ENCODE assay signal across 8 cellular contexts in the genomic region with DNA sequence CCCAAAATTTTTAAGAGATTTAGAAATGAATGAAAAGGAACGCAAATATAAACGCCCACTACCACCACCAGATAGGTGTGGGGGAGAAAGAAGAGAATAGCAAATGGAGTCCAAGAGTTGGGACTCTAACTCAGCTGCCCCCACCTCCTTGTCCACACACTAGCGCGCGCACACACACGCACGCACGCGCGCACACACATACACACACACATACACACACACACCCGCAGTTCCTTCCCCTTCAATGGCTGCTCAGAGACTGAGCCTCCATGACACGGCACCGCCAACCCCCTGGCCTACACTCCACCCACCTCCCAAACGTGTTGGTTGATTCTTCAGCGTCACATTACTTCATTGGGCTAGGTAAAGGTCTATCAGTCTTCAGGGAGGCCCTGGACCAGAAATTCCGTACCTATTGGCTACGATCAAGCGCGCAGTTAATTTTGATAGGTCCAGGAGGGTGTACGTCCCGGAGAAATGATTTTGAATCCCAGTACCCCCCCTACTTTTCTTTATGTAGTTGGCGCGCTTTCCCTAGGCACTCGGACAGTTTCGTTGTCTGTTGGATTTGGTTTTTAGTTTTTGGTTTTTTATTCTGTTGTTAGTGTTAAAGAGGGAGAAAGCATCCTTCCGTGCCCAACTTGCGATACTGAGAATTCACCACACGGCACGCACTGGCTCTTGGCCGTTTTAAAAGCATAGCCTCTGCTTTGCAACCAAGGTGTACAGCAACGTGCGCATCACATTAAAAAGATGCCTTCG. TPM values are rescaled to one million over a fixed set of nuclear protein-coding genes. Genes with fewer than 3 reads are reported as not detected.
A peak's percentile ranks its signal among the peaks of the same experiment; 100 is the strongest.
DNase-seq lines count a peak whose midpoint lies in the region; ATAC-seq and TF ChIP-seq lines count a peak whose summit lies in the region.

A gene (minus strand): TSS at position 261 of the 762 bp plus-strand sequence. CDS start 326 bp downstream, outside the sequence.

- H3K36me3 ChIP-seq in liver (ENCODE audit: control insufficient read depth in 4 of 4, insufficient read depth in 3 of 4, low read depth in 1 of 4, low read length in 3 of 4): no peaks in the 10 kb centered on the region

- H3K27ac Mint-ChIP-seq in CD4-positive, alpha-beta T cell: no peak within 1 kb of the TSS
- no peak within 1 kb of the TSS for H3K27ac Mint-ChIP-seq in activated CD4-positive, alpha-beta memory T cell treated with anti-CD3 and anti-CD28 coated beads for 36 hours

- no peaks in the 10 kb centered on the region for H3K27me3 Mint-ChIP-seq in CD4-positive, alpha-beta T cell
- H3K27me3 Mint-ChIP-seq in activated CD4-positive, alpha-beta memory T cell treated with anti-CD3 and anti-CD28 coated beads for 36 hours: no peaks in the 10 kb centered on the region

- no peaks in the 10 kb centered on the region for H3K9me3 Mint-ChIP-seq in CD4-positive, alpha-beta T cell
- no peaks in the 10 kb centered on the region for H3K9me3 Mint-ChIP-seq in activated CD4-positive, alpha-beta memory T cell treated with anti-CD3 and anti-CD28 coated beads for 36 hours

- DNase-seq in CD4-positive, alpha-beta T cell: peak; percentile 89 to 96 (median 90)
- DNase-seq in HK-2 (ENCODE audit: unreplicated experiment): peak; percentile 94
- peak; percentile 100 for DNase-seq in NCI-H82 treated with DMSO at 0.1 percent for 48 hours (lab: John Stamatoyannopoulos, UW; ENCODE audit: unreplicated experiment)
- peak; percentile 97 for DNase-seq in activated CD4-positive, alpha-beta memory T cell treated with anti-CD3 and anti-CD28 coated beads for 36 hours
- DNase-seq in dorsolateral prefrontal cortex: peak; percentile 69 to 97 (median 94)
- peak; percentile 94 for DNase-seq in stimulated activated CD4-positive, alpha-beta T cell treated with anti-CD3 and anti-CD28 coated beads, Interleukin-4, amount 100 ng/mL, for 24 hours

- CTCF ChIA-PET in CD4-positive, alpha-beta T cell (lab: Charles Lee): interaction anchor here (1.2 kb wide), 1 partner anchor 164 kb away, joined by 4 read pairs; no protein-coding TSS in a partner anchor
- CTCF ChIA-PET in activated CD4-positive, alpha-beta memory T cell treated with anti-CD3 and anti-CD28 coated beads for 36 hours (lab: Charles Lee): interaction anchor here (1.0 to 1.5 kb wide), 3 partner anchors 13 to 20 kb away, joined by 4 to 6 read pairs (median 4); no protein-coding TSS in a partner anchor

- peak; percentile 89 for ATAC-seq in CD4-positive, alpha-beta T cell (ENCODE audit: poor library complexity)
- ATAC-seq in GM19452 (IDR thresholded peaks at IDR 0.05; ENCODE audit: unreplicated experiment): peak; percentile 76

- intact Hi-C loops in CD4-positive, alpha-beta T cell (cut with DNase I, micrococcal nuclease): loop anchor here (1.0 to 5.0 kb wide), 3 partner anchors 32 to 126 kb away; a partner anchor contains a TSS
- intact Hi-C loops in activated CD4-positive, alpha-beta memory T cell treated with anti-CD3 and anti-CD28 coated beads for 36 hours (cut with micrococcal nuclease): loop anchor here (1.0 to 10.0 kb wide), 6 partner anchors 46 to 739 kb away; a partner anchor contains a TSS
- intact Hi-C loops in dorsolateral prefrontal cortex (cut with DNase I): loop anchor here in 1 of 2 donors (1.0 to 10.0 kb wide), 2 partner anchors 23 to 49 kb away; a partner anchor contains a TSS

- no peaks in the 10 kb centered on the region for H3K9me3 ChIP-seq in CD4-positive, alpha-beta T cell (ENCODE audit: control insufficient read depth, low read length)
- H3K9me3 ChIP-seq in liver (ENCODE audit: control insufficient read depth in 4 of 4, low read length in 3 of 4): no peaks in the 10 kb centered on the region

- H3K4me1 ChIP-seq in liver (ENCODE audit: control insufficient read depth in 4 of 4, insufficient read depth in 4 of 4, low read length in 3 of 4): peaks cover 1 to 20% (median 6%) of the 10 kb centered on the region in 4 donors

- peak; percentile 19 to 28 for TF ChIP-seq RAD21 in liver (IDR thresholded peaks at IDR 0.05)

- no peaks in the 10 kb centered on the region for H3K27me3 ChIP-seq in CD4-positive, alpha-beta T cell (ENCODE audit: control insufficient read depth, insufficient read depth, low read length)
- H3K27me3 ChIP-seq in dorsolateral prefrontal cortex (no peaks in the 10 kb centered on the region), liver (ENCODE audit: control insufficient read depth in 4 of 4, insufficient read depth in 4 of 4, low read length in 3 of 4) (no peaks in the 10 kb centered on the region)

- POLR2A ChIA-PET in CD4-positive, alpha-beta T cell (lab: Charles Lee): interaction anchor here (0.6 to 6.6 kb wide), 21 partner anchors 16 to 930 kb away, joined by 3 to 44 read pairs (median 3); a partner anchor contains a TSS
- POLR2A ChIA-PET in activated CD4-positive, alpha-beta memory T cell treated with anti-CD3 and anti-CD28 coated beads for 36 hours (lab: Charles Lee): interaction anchor here (0.6 to 1.3 kb wide), 6 partner anchors 34 to 377 kb away, joined by 3 to 5 read pairs (median 3); a partner anchor contains a TSS

- WGBS in liver: under 1% methylated on average over 33 of the region's 33 CpGs

- H3K9ac ChIP-seq in liver (ENCODE audit: low read depth in 1 of 2, low read length in 2 of 2): peak within 1 kb of the TSS; percentile 91 to 96

- TF ChIP-seq CTCF in CD4-positive, alpha-beta T cell (IDR thresholded peaks at IDR 0.05): no peak
- TF ChIP-seq CTCF in dorsolateral prefrontal cortex (IDR thresholded peaks at IDR 0.05 in 54 of 56, conservative IDR thresholded peaks at IDR 0.05 in 2 of 56; ENCODE audit: low read depth in 1 of 56, partially characterized antibody in 56 of 56): peak in 15 of 56 donors; percentile 2 to 29 (median 18)
- peak; percentile 27 for TF ChIP-seq CTCF in liver (IDR thresholded peaks at IDR 0.05; ENCODE audit: low read depth, low read length, missing input control)

- no peak within 1 kb of the TSS for H3K4me3 Mint-ChIP-seq in CD4-positive, alpha-beta T cell
- no peak within 1 kb of the TSS for H3K4me3 Mint-ChIP-seq in activated CD4-positive, alpha-beta memory T cell treated with anti-CD3 and anti-CD28 coated beads for 36 hours

- H3K36me3 Mint-ChIP-seq in CD4-positive, alpha-beta T cell (ENCODE audit: low read depth): peaks cover 19% of the 10 kb centered on the region
- peaks cover 19% of the 10 kb centered on the region for H3K36me3 Mint-ChIP-seq in activated CD4-positive, alpha-beta memory T cell treated with anti-CD3 and anti-CD28 coated beads for 36 hours

- H3K27ac ChIP-seq in CD4-positive, alpha-beta T cell (ENCODE audit: low read depth, low read length): peak within 1 kb of the TSS; percentile 99
- H3K27ac ChIP-seq in dorsolateral prefrontal cortex: peak within 1 kb of the TSS; percentile 63 to 99 (median 94)
- H3K27ac ChIP-seq in liver (ENCODE audit: low read depth in 1 of 2, low read length in 2 of 2): peak within 1 kb of the TSS; percentile 98

- H3K4me3 ChIP-seq in dorsolateral prefrontal cortex: peak within 1 kb of the TSS; percentile 72 to 98 (median 90)
- peak within 1 kb of the TSS; percentile 86 to 97 (median 92) for H3K4me3 ChIP-seq in liver (ENCODE audit: low read depth in 1 of 3, low read length in 3 of 3)

- H3K4me1 Mint-ChIP-seq in CD4-positive, alpha-beta T cell (ENCODE audit: low read depth): peaks cover 16% of the 10 kb centered on the region
- peaks cover 17% of the 10 kb centered on the region for H3K4me1 Mint-ChIP-seq in activated CD4-positive, alpha-beta memory T cell treated with anti-CD3 and anti-CD28 coated beads for 36 hours (ENCODE audit: low read depth)

TF ChIP-seq in liver, 16 proteins besides CTCF, POLR2A, EP300 and RAD21 (continues in another document):
- TF ChIP-seq YY1 (IDR thresholded peaks at IDR 0.05) (peak; percentile 99), GABPA (IDR thresholded peaks at IDR 0.05 in 1 of 2, conservative IDR thresholded peaks at IDR 0.05 in 1 of 2) (peak in 1 of 2 donors; percentile 67), SP1 (IDR thresholded peaks at IDR 0.05) (peak; percentile 95), TAF1 (conservative IDR thresholded peaks at IDR 0.05) (peak; percentile 100), RXRA (IDR thresholded peaks at IDR 0.05) (peak; percentile 45 to 57), FOXA2 (IDR thresholded peaks at IDR 0.05) (peak; percentile 16), FOXA1 (IDR thresholded peaks at IDR 0.05) (no peak), EGR1 (IDR thresholded peaks at IDR 0.05; ENCODE audit: low read depth in 2 of 2) (peak in 1 of 2 donors; percentile 39), NR2F2 (IDR thresholded peaks at IDR 0.05) (no peak)
- TF ChIP-seq, protein P1, sequence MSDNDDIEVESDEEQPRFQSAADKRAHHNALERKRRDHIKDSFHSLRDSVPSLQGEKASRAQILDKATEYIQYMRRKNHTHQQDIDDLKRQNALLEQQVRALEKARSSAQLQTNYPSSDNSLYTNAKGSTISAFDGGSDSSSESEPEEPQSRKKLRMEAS (IDR thresholded peaks at IDR 0.05): peak; percentile 68
- TF ChIP-seq, protein P2, sequence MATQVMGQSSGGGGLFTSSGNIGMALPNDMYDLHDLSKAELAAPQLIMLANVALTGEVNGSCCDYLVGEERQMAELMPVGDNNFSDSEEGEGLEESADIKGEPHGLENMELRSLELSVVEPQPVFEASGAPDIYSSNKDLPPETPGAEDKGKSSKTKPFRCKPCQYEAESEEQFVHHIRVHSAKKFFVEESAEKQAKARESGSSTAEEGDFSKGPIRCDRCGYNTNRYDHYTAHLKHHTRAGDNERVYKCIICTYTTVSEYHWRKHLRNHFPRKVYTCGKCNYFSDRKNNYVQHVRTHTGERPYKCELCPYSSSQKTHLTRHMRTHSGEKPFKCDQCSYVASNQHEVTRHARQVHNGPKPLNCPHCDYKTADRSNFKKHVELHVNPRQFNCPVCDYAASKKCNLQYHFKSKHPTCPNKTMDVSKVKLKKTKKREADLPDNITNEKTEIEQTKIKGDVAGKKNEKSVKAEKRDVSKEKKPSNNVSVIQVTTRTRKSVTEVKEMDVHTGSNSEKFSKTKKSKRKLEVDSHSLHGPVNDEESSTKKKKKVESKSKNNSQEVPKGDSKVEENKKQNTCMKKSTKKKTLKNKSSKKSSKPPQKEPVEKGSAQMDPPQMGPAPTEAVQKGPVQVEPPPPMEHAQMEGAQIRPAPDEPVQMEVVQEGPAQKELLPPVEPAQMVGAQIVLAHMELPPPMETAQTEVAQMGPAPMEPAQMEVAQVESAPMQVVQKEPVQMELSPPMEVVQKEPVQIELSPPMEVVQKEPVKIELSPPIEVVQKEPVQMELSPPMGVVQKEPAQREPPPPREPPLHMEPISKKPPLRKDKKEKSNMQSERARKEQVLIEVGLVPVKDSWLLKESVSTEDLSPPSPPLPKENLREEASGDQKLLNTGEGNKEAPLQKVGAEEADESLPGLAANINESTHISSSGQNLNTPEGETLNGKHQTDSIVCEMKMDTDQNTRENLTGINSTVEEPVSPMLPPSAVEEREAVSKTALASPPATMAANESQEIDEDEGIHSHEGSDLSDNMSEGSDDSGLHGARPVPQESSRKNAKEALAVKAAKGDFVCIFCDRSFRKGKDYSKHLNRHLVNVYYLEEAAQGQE (IDR thresholded peaks at IDR 0.05): peak; percentile 97

RNA-seq across cellular contexts. Expression of the gene that starts here (rescaled TPM):
- 10 to 100 TPM; 31.9 to 32.9 TPM for total RNA-seq in CD4-positive, alpha-beta T cell
- 100 to 1,000 TPM; 224 to 228 TPM for total RNA-seq in activated CD4-positive, alpha-beta memory T cell treated with anti-CD3 and anti-CD28 coated beads for 36 hours
- total RNA-seq in dorsolateral prefrontal cortex (10 to 100 TPM; 24.9 to 73.5 (median 41.6) TPM), liver (10 to 100 TPM in 1 of 2 donors, 1 to 10 TPM in 1; 8.8 to 40.6 TPM)
- polyA plus RNA-seq in liver: 10 to 100 TPM; 10.5 to 41.5 TPM

Comparison
In these comparisons a context has a peak if more than half of its experiments do, and no peak if none do; other contexts are left out.
1. Peak in every context shown above with its lines: DNase-seq, ATAC-seq, H3K4me3 ChIP-seq and H3K27ac ChIP-seq.